Comparison of ENCODE assay signal across 9 cellular contexts in the genomic region with DNA sequence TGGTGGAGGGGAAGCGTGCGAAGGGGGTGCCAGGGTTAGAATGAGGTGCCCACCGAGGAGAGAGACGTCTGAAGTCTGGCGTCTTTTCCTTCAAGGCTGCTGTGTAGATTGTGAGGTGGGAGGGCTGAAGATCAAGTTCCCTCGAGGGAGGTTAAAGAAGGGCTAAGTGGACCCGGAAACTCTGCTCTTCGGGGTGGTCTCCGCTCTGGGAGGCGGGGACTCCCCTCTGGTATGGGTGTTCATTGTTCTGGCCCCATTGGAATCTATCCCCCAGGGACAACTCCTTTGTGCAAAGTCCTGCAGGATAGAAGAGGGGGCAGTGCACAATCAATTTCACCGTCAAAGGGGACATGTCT. TPM values are rescaled to one million over a fixed set of nuclear protein-coding genes. Genes with fewer than 3 reads are reported as not detected.
A peak's percentile ranks its signal among the peaks of the same experiment; 100 is the strongest.
DNase-seq lines count a peak whose midpoint lies in the region; ATAC-seq and TF ChIP-seq lines count a peak whose summit lies in the region.
"Had no signal": no experiment of that assay in that cellular context is flagged by ENCODE, and none has a peak within 500 bp of the region (broad histone marks: within the 10 kb centered on the region; RNA-seq: fewer than 3 reads in every experiment).

No MANE protein-coding gene starts in this region.

- POLR2A ChIA-PET in HEK293 (lab: Yijun Ruan, JAX), result interaction anchor here (4.3 kb wide), 1 partner anchor 11 kb away, joined by 190 read pairs; the partner anchor contains the start of gene PROCA1
- POLR2A ChIA-PET in activated CD4-positive, alpha-beta memory T cell treated with anti-CD3 and anti-CD28 coated beads, Interleukin-2, amount 10 ng/mL, durations not matched to agents 7 days and 5 days (lab: Charles Lee), result no interaction called here

- TF ChIP-seq CTCF in HEK293 (tag by site-specific recombination; IDR thresholded peaks at IDR 0.05) (no peak), spleen (IDR thresholded peaks at IDR 0.05 in 8 of 11, conservative IDR thresholded peaks at IDR 0.05 in 3 of 11) (no peak)

- H3K36me3 ChIP-seq in HEK293 (ENCODE audit: control insufficient read depth in 2 of 2, insufficient read depth in 1 of 2, low read length in 2 of 2) (peaks cover 33 to 65% of the 10 kb centered on the region in 2 experiments), spleen (peaks cover 0 to 46% (median 28%) of the 10 kb centered on the region in 6 donors)

- H3K9me3 Mint-ChIP-seq in activated CD4-positive, alpha-beta memory T cell treated with anti-CD3 and anti-CD28 coated beads, Interleukin-2, amount 10 ng/mL, durations not matched to agents 7 days and 5 days, result no peaks in the 10 kb centered on the region

- no peaks in the 10 kb centered on the region for H3K9me3 ChIP-seq in HEK293 (ENCODE audit: control insufficient read depth, insufficient read depth, low read depth, low read length)
- H3K9me3 ChIP-seq in right cardiac atrium (ENCODE audit: control insufficient read depth, low read length), result no peaks in the 10 kb centered on the region
- no peaks in the 10 kb centered on the region for H3K9me3 ChIP-seq in spleen
- H3K9me3 ChIP-seq: pancreas had no signal

- intact Hi-C loops in right cardiac atrium (cut with DNase I) (no loop called here), spleen (cut with DNase I; ENCODE audit: low total_unique reads) (no loop called here)

- TF ChIP-seq POLR2A in spleen (IDR thresholded peaks at IDR 0.05), result no peak

- peaks cover 21% of the 10 kb centered on the region for H3K4me1 ChIP-seq in HEK293 (ENCODE audit: control insufficient read depth, insufficient read depth, low read length)
- peaks cover 2% of the 10 kb centered on the region for H3K4me1 ChIP-seq in right cardiac atrium (ENCODE audit: control insufficient read depth, insufficient read depth, low read length)
- H3K4me1 ChIP-seq in spleen, result peaks cover 38 to 71% (median 63%) of the 10 kb centered on the region in 6 donors

- H3K27ac Mint-ChIP-seq in activated CD4-positive, alpha-beta memory T cell treated with anti-CD3 and anti-CD28 coated beads, Interleukin-2, amount 10 ng/mL, durations not matched to agents 7 days and 5 days, result peak overlapping the region; percentile 64

- H3K36me3 Mint-ChIP-seq in activated CD4-positive, alpha-beta memory T cell treated with anti-CD3 and anti-CD28 coated beads, Interleukin-2, amount 10 ng/mL, durations not matched to agents 7 days and 5 days (ENCODE audit: low read depth), result peaks cover 35% of the 10 kb centered on the region

- ATAC-seq in right cardiac atrium, result no peak

- CTCF ChIA-PET in HEK293 (lab: Yijun Ruan, JAX), result no interaction called here
- CTCF ChIA-PET in activated CD4-positive, alpha-beta memory T cell treated with anti-CD3 and anti-CD28 coated beads, Interleukin-2, amount 10 ng/mL, durations not matched to agents 7 days and 5 days (lab: Charles Lee), result no interaction called here

- no peak for DNase-seq in activated CD4-positive, alpha-beta memory T cell treated with anti-CD3 and anti-CD28 coated beads, Interleukin-2, amount 10 ng/mL, durations not matched to agents 7 days and 5 days
- DNase-seq in right cardiac atrium, result no peak
- DNase-seq in spleen, result no peak
- DNase-seq in DMS53 treated with DMSO at 0.1 percent for 48 hours (lab: John Stamatoyannopoulos, UW; ENCODE audit: unreplicated experiment), result no peak
- no peak for DNase-seq in occipital lobe (lab: John Stamatoyannopoulos, UW)
- no peak for DNase-seq in SIG-M5 treated with dmso at 0.1 percent for 504 hours (lab: John Stamatoyannopoulos, UW; ENCODE audit: unreplicated experiment)
- DNase-seq in SHP77 treated with DMSO at 0.1 percent for 48 hours (lab: John Stamatoyannopoulos, UW), result no peak

- WGBS in right cardiac atrium, result 20% methylated on average over 11 of the region's 11 CpGs
- 27 to 33% (median 31%) methylated on average over 11 of the region's 11 CpGs for WGBS in spleen, 5 donors

- peak overlapping the region; percentile 95 for H3K27ac ChIP-seq in HEK293 (ENCODE audit: extremely low read depth, low read depth, low read length)
- peak overlapping the region; percentile 88 for H3K27ac ChIP-seq in right cardiac atrium (ENCODE audit: low read length)
- peak overlapping the region in 7 of 8 donors; percentile 86 to 92 (median 89) for H3K27ac ChIP-seq in spleen

- H3K4me1 Mint-ChIP-seq in activated CD4-positive, alpha-beta memory T cell treated with anti-CD3 and anti-CD28 coated beads, Interleukin-2, amount 10 ng/mL, durations not matched to agents 7 days and 5 days, result peaks cover 41% of the 10 kb centered on the region

- H3K27me3 ChIP-seq in right cardiac atrium (ENCODE audit: control insufficient read depth, insufficient read depth) (no peaks in the 10 kb centered on the region), spleen (replicated peaks in 1 of 7) (peaks cover 0 to 18% (median 11%) of the 10 kb centered on the region in 7 donors)
- H3K27me3 ChIP-seq: pancreas had no signal

- H3K4me3 Mint-ChIP-seq in activated CD4-positive, alpha-beta memory T cell treated with anti-CD3 and anti-CD28 coated beads, Interleukin-2, amount 10 ng/mL, durations not matched to agents 7 days and 5 days, result peak overlapping the region; percentile 44

- H3K27me3 Mint-ChIP-seq in activated CD4-positive, alpha-beta memory T cell treated with anti-CD3 and anti-CD28 coated beads, Interleukin-2, amount 10 ng/mL, durations not matched to agents 7 days and 5 days, result peaks cover 25% of the 10 kb centered on the region

- H3K4me3 ChIP-seq in HEK293 (ENCODE audit: low read depth, low read length), result peak overlapping the region; percentile 67
- no peak overlapping the region for H3K4me3 ChIP-seq in right cardiac atrium (ENCODE audit: low read length)
- H3K4me3 ChIP-seq in spleen, result peak overlapping the region in 6 of 8 donors; percentile 31 to 79 (median 42)

TF ChIP-seq in HEK293, 187 proteins besides CTCF, POLR2A, EP300 and RAD21 (continues in another document):
- TF ChIP-seq SP2 (tag by site-specific recombination; IDR thresholded peaks at IDR 0.05) (peak; percentile 3; the same call in 1 of the 2 replicates), ZNF175 (tag by site-specific recombination; IDR thresholded peaks at IDR 0.05) (no peak), ZNF660 (tag by site-specific recombination; IDR thresholded peaks at IDR 0.05) (no peak), GLI2 (tag by site-specific recombination; IDR thresholded peaks at IDR 0.05; ENCODE audit: borderline replicate concordance, low read depth) (no peak), ZBTB20 (tag by site-specific recombination; IDR thresholded peaks at IDR 0.05) (no peak; the same call in 1 of the 2 replicates), ZNF239 (tag by site-specific recombination; IDR thresholded peaks at IDR 0.05) (no peak), ZNF768 (tag by site-specific recombination; IDR thresholded peaks at IDR 0.05) (no peak), ZFP3 (tag by site-specific recombination; IDR thresholded peaks at IDR 0.05; ENCODE audit: low read depth) (no peak), ZNF214 (tag by site-specific recombination; IDR thresholded peaks at IDR 0.05; ENCODE audit: borderline replicate concordance) (no peak)
- TF ChIP-seq, protein P1, sequence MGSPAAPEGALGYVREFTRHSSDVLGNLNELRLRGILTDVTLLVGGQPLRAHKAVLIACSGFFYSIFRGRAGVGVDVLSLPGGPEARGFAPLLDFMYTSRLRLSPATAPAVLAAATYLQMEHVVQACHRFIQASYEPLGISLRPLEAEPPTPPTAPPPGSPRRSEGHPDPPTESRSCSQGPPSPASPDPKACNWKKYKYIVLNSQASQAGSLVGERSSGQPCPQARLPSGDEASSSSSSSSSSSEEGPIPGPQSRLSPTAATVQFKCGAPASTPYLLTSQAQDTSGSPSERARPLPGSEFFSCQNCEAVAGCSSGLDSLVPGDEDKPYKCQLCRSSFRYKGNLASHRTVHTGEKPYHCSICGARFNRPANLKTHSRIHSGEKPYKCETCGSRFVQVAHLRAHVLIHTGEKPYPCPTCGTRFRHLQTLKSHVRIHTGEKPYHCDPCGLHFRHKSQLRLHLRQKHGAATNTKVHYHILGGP (tag by site-specific recombination; IDR thresholded peaks at IDR 0.05), result no peak

RNA-seq across cellular contexts. Expression of gene RAB34, which starts 0.6 kb away (rescaled TPM):
- total RNA-seq in activated CD4-positive, alpha-beta memory T cell treated with anti-CD3 and anti-CD28 coated beads, Interleukin-2, amount 10 ng/mL, durations not matched to agents 7 days and 5 days, result 1 to 10 TPM; 6.5 to 7.4 TPM
- 10 to 100 TPM; 56.9 to 62.2 (median 59.8) TPM for total RNA-seq in right cardiac atrium
- polyA plus RNA-seq in right cardiac atrium, result 57.6 TPM
- total RNA-seq in spleen, result 100 to 1,000 TPM in 1 of 7 donors, 10 to 100 TPM in 6; 31.4 to 111 (median 49.4) TPM
- polyA plus RNA-seq in spleen, result 10 to 100 TPM; 45.6 to 59.5 (median 56.6) TPM
- total RNA-seq in occipital lobe, result 10.6 TPM

RNA-seq across cellular contexts. Expression of gene RPL23A, which starts 1.5 kb away (rescaled TPM):
- total RNA-seq in activated CD4-positive, alpha-beta memory T cell treated with anti-CD3 and anti-CD28 coated beads, Interleukin-2, amount 10 ng/mL, durations not matched to agents 7 days and 5 days, result 1,000 to 10,000 TPM; 1,962 to 2,028 TPM
- 1,000 to 10,000 TPM in 1 of 4 donors, 100 to 1,000 TPM in 3; 939 to 1,151 (median 992) TPM for total RNA-seq in right cardiac atrium
- polyA plus RNA-seq in right cardiac atrium, result 817 TPM
- 1,000 to 10,000 TPM in 4 of 7 donors, 100 to 1,000 TPM in 3; 571 to 2,010 (median 1,472) TPM for total RNA-seq in spleen
- 1,000 to 10,000 TPM; 2,562 to 3,144 (median 3,044) TPM for polyA plus RNA-seq in spleen
- total RNA-seq in occipital lobe, result 414 TPM

RNA-seq across cellular contexts. Expression of gene PROCA1, which starts 6.6 kb away (rescaled TPM):
- total RNA-seq in activated CD4-positive, alpha-beta memory T cell treated with anti-CD3 and anti-CD28 coated beads, Interleukin-2, amount 10 ng/mL, durations not matched to agents 7 days and 5 days, result 1 to 10 TPM; 6.2 to 7.4 TPM
- 1 to 10 TPM; 1.3 to 3.3 (median 2.5) TPM for total RNA-seq in right cardiac atrium
- 2.2 TPM for polyA plus RNA-seq in right cardiac atrium
- 1 to 10 TPM; 4.3 to 8.5 (median 6.6) TPM for total RNA-seq in spleen
- polyA plus RNA-seq in spleen, result 10 to 100 TPM in 2 of 3 donors, 1 to 10 TPM in 1; 6.0 to 14.5 (median 12.8) TPM
- total RNA-seq in occipital lobe, result 3.3 TPM

RNA-seq across cellular contexts. Expression of gene TLCD1, which starts 7.7 kb away (rescaled TPM):
- total RNA-seq in activated CD4-positive, alpha-beta memory T cell treated with anti-CD3 and anti-CD28 coated beads, Interleukin-2, amount 10 ng/mL, durations not matched to agents 7 days and 5 days, result 1 to 10 TPM; 1.4 to 2.3 TPM
- total RNA-seq in right cardiac atrium, result 1 to 10 TPM; 1.7 to 3.8 (median 2.5) TPM
- polyA plus RNA-seq in right cardiac atrium, result 1.5 TPM
- total RNA-seq in spleen, result 1 to 10 TPM in 5 of 7 donors, under 1 TPM in 1, not detected in 1; 0.97 to 2.6 (median 2.0) TPM
- polyA plus RNA-seq in spleen, result 1 to 10 TPM; 2.3 to 3.5 (median 2.4) TPM
- not detected for total RNA-seq in occipital lobe

RNA-seq across cellular contexts. Expression of gene NEK8, which starts 10.3 kb away (rescaled TPM):
- total RNA-seq in activated CD4-positive, alpha-beta memory T cell treated with anti-CD3 and anti-CD28 coated beads, Interleukin-2, amount 10 ng/mL, durations not matched to agents 7 days and 5 days, result 1 to 10 TPM; 2.5 to 3.5 TPM
- 1 to 10 TPM; 1.0 to 1.6 (median 1.2) TPM for total RNA-seq in right cardiac atrium
- 0.81 TPM for polyA plus RNA-seq in right cardiac atrium
- total RNA-seq in spleen, result 10 to 100 TPM in 6 of 7 donors, 1 to 10 TPM in 1; 8.9 to 17.6 (median 12.8) TPM
- polyA plus RNA-seq in spleen, result 10 to 100 TPM in 1 of 3 donors, 1 to 10 TPM in 2; 7.3 to 14.3 (median 7.7) TPM
- 0.62 TPM for total RNA-seq in occipital lobe
